Comparison of ENCODE assay signal across 24 cellular contexts in the genomic region with DNA sequence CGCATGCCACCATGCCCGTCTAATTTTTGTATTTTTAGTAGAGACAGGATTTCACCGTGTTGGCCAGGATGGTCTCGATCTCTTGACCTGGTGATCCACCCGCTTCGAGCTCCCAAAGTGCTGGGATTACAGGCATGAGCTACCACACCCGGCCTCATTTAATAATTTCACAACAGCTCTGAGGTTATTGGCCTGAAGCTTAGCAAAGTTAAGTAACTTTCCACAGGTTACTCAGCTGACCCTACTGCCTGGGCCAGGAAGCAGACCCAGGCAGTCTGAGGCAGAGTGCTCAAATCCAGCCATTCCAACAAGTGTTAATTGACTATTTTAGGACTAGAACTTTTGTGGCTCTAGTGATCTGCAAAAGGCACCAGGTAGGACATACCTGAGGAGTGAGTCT.
"Had no signal": no experiment of that assay in that cellular context is flagged by ENCODE, and none has a peak within 500 bp of the region (broad histone marks: within the 10 kb centered on the region; RNA-seq: fewer than 3 reads in every experiment).

No MANE protein-coding gene starts in this region.

- H3K9me3 ChIP-seq: heart right ventricle, right atrium auricular region, sigmoid colon, testis, tibial artery had no signal

- ATAC-seq: esophagus mucosa; foreskin keratinocyte; heart right ventricle; naive thymus-derived CD4-positive, alpha-beta T cell; stimulated activated effector memory CD8-positive, alpha-beta T cell treated with anti-CD3 and anti-CD28 coated beads, Interleukin-12 subunit alpha, Interleukin-12 subunit beta, amount 100 ng/mL, for 72 hours; stimulated activated naive CD8-positive, alpha-beta T cell treated with anti-CD3 and anti-CD28 coated beads, Interleukin-15, Interleukin-2, amounts not matched to agents 100 U/mL and 50 U/mL, for 24 hours had no signal

- H3K4me2 ChIP-seq: neural progenitor cell had no signal

- DNase-seq: cortex of kidney; dorsolateral prefrontal cortex; effector CD4-positive, alpha-beta T cell; foreskin keratinocyte; glutamatergic neuron; heart right ventricle; hypothalamus; immature natural killer cell; mesendoderm; midbrain; naive thymus-derived CD4-positive, alpha-beta T cell; sigmoid colon; stimulated activated CD4-positive, alpha-beta T cell treated with anti-CD3 and anti-CD28 coated beads, Interleukin-2, amount 100 ng/mL, for 24 hours; stimulated activated CD4-positive, alpha-beta T cell treated with anti-CD3 and anti-CD28 coated beads, Interleukin-4, amount 100 ng/mL, for 24 hours; stimulated activated naive CD8-positive, alpha-beta T cell treated with anti-CD3 and anti-CD28 coated beads, Interleukin-15, Interleukin-2, amounts not matched to agents 100 U/mL and 50 U/mL, for 24 hours; substantia nigra; testis; tibial artery had no signal

- H3K4me3 ChIP-seq: dorsolateral prefrontal cortex, heart right ventricle, neural progenitor cell, right atrium auricular region, sigmoid colon, testis, tibial artery had no signal

- FAIRE-seq: keratinocyte had no signal

- H2AFZ ChIP-seq: neural progenitor cell, parathyroid adenoma had no signal

- H3K27me3 ChIP-seq: dorsolateral prefrontal cortex, foreskin keratinocyte, heart right ventricle, neural progenitor cell, right atrium auricular region, sigmoid colon, testis, tibial artery had no signal

- H3K4me1 ChIP-seq: foreskin keratinocyte, neural progenitor cell, parathyroid adenoma, right atrium auricular region, sigmoid colon, testis, tibial artery had no signal

- H3K79me2 ChIP-seq: parathyroid adenoma had no signal

- H3K27ac ChIP-seq: dorsolateral prefrontal cortex, foreskin keratinocyte, heart right ventricle, neural progenitor cell, parathyroid adenoma, right atrium auricular region, sigmoid colon, testis, tibial artery had no signal

- H3K9ac ChIP-seq: neural progenitor cell, parathyroid adenoma had no signal
